Comparison of ENCODE assay signal across 13 cellular contexts in genomic region chr14:104660597-104660996, GRCh38. TPM values are rescaled to one million over a fixed set of nuclear protein-coding genes. Genes with fewer than 3 reads are reported as not detected.
DNase-seq lines count a peak whose midpoint lies in the region; ATAC-seq and TF ChIP-seq lines count a peak whose summit lies in the region.
"Had no signal": no experiment of that assay in that cellular context is flagged by ENCODE, and none has a peak within 500 bp of the region (broad histone marks: within the 10 kb centered on the region; RNA-seq: fewer than 3 reads in every experiment).

No MANE protein-coding gene starts in this region.

- no peaks in the 10 kb centered on the region for H3K27me3 ChIP-seq in CD8-positive, alpha-beta T cell (ENCODE audit: insufficient read depth, low read length)
- H3K27me3 ChIP-seq: cardiac muscle cell, neural progenitor cell had no signal

- peaks cover 47% of the 10 kb centered on the region for H3K4me1 ChIP-seq in CD8-positive, alpha-beta T cell (ENCODE audit: insufficient read depth, low read length)

- CTCF ChIA-PET in CD8-positive, alpha-beta T cell (lab: Charles Lee): interaction anchor here (1.5 kb wide), 1 partner anchor 48 kb away, joined by 6 read pairs; no protein-coding TSS in a partner anchor

- no peaks in the 10 kb centered on the region for H3K9me3 ChIP-seq in CD8-positive, alpha-beta T cell (ENCODE audit: low read length)

- H3K27ac ChIP-seq in CD8-positive, alpha-beta T cell (ENCODE audit: low read depth, low read length): no peak overlapping the region
- H3K27ac ChIP-seq: cardiac muscle cell, neural progenitor cell had no signal

- TF ChIP-seq CTCF in CD8-positive, alpha-beta T cell (IDR thresholded peaks at IDR 0.05): no peak

- H3K4me3 Mint-ChIP-seq in natural killer cell treated with Interleukin-12 subunit alpha and Interleukin-12 subunit beta and Interleukin-15 and Interleukin-18, amount 100 ng/mL, for 72 hours: no peak overlapping the region
- H3K4me3 Mint-ChIP-seq in CD8-positive, alpha-beta T cell: no peak overlapping the region
- H3K4me3 Mint-ChIP-seq: neural progenitor cell had no signal

- peaks cover 32 to 36% of the 10 kb centered on the region in 2 donors for H3K27me3 Mint-ChIP-seq in natural killer cell treated with Interleukin-12 subunit alpha and Interleukin-12 subunit beta and Interleukin-15 and Interleukin-18, amount 100 ng/mL, for 72 hours
- peaks cover 6% of the 10 kb centered on the region for H3K27me3 Mint-ChIP-seq in CD8-positive, alpha-beta T cell (ENCODE audit: low read depth)

- no peak overlapping the region for H3K27ac Mint-ChIP-seq in natural killer cell treated with Interleukin-12 subunit alpha and Interleukin-12 subunit beta and Interleukin-15 and Interleukin-18, amount 100 ng/mL, for 72 hours
- no peak overlapping the region for H3K27ac Mint-ChIP-seq in CD8-positive, alpha-beta T cell
- H3K27ac Mint-ChIP-seq: neural progenitor cell had no signal

- POLR2A ChIA-PET in CD8-positive, alpha-beta T cell (lab: Charles Lee): no interaction called here

- DNase-seq in NAMALWA (ENCODE audit: low spot score) (peak; percentile 83), hippocampal formation (lab: John Stamatoyannopoulos, UW) (no peak), DMS53 (lab: John Stamatoyannopoulos, UW) (no peak)
- DNase-seq in natural killer cell treated with Interleukin-12 subunit alpha and Interleukin-12 subunit beta and Interleukin-15 and Interleukin-18, amount 100 ng/mL, for 72 hours (ENCODE audit: low spot score): peak; percentile 12
- DNase-seq in CD8-positive, alpha-beta T cell: no peak
- DNase-seq: Calu3, kidney, NCI-H2171 had no signal

- ATAC-seq in GM18868 (IDR thresholded peaks at IDR 0.05; ENCODE audit: unreplicated experiment) (peak; percentile 52), GM21576 (IDR thresholded peaks at IDR 0.05; ENCODE audit: unreplicated experiment) (peak; percentile 50), GM21619 (IDR thresholded peaks at IDR 0.05; ENCODE audit: unreplicated experiment) (no peak)
- ATAC-seq in natural killer cell treated with Interleukin-12 subunit alpha and Interleukin-12 subunit beta and Interleukin-15 and Interleukin-18, amount 100 ng/mL, for 72 hours: peak in 1 of 2 donors; percentile 29
- ATAC-seq in CD8-positive, alpha-beta T cell: no peak

- H3K36me3 Mint-ChIP-seq in natural killer cell treated with Interleukin-12 subunit alpha and Interleukin-12 subunit beta and Interleukin-15 and Interleukin-18, amount 100 ng/mL, for 72 hours: peaks cover 11% of the 10 kb centered on the region
- no peaks in the 10 kb centered on the region for H3K36me3 Mint-ChIP-seq in CD8-positive, alpha-beta T cell

- H3K4me3 ChIP-seq in CD8-positive, alpha-beta T cell (ENCODE audit: low read depth, low read length): no peak overlapping the region
- H3K4me3 ChIP-seq: cardiac muscle cell, neural progenitor cell had no signal

- H3K9me3 Mint-ChIP-seq in natural killer cell treated with Interleukin-12 subunit alpha and Interleukin-12 subunit beta and Interleukin-15 and Interleukin-18, amount 100 ng/mL, for 72 hours: no peaks in the 10 kb centered on the region
- no peaks in the 10 kb centered on the region for H3K9me3 Mint-ChIP-seq in CD8-positive, alpha-beta T cell

- intact Hi-C loops in CD8-positive, alpha-beta T cell (cut with DNase I, micrococcal nuclease): no loop called here

- H3K36me3 ChIP-seq in CD8-positive, alpha-beta T cell (ENCODE audit: insufficient read depth, low read length): no peaks in the 10 kb centered on the region
- H3K36me3 ChIP-seq: cardiac muscle cell, neural progenitor cell had no signal

- peaks cover 11 to 12% of the 10 kb centered on the region in 2 donors for H3K4me1 Mint-ChIP-seq in natural killer cell treated with Interleukin-12 subunit alpha and Interleukin-12 subunit beta and Interleukin-15 and Interleukin-18, amount 100 ng/mL, for 72 hours (ENCODE audit: low read depth in 2 of 2)
- peaks cover 46% of the 10 kb centered on the region for H3K4me1 Mint-ChIP-seq in CD8-positive, alpha-beta T cell (ENCODE audit: low read depth)

RNA-seq across cellular contexts. Expression of gene INF2, which starts 28.8 kb away (rescaled TPM):
- 10 to 100 TPM; 19.2 to 44.9 TPM for total RNA-seq in natural killer cell treated with Interleukin-12 subunit alpha and Interleukin-12 subunit beta and Interleukin-15 and Interleukin-18, amount 100 ng/mL, for 72 hours
- 10 to 100 TPM; 42.2 to 49.1 TPM for total RNA-seq in CD8-positive, alpha-beta T cell

RNA-seq across cellular contexts. Expression of gene TMEM179, which starts 56.0 kb away (rescaled TPM):
- total RNA-seq in natural killer cell treated with Interleukin-12 subunit alpha and Interleukin-12 subunit beta and Interleukin-15 and Interleukin-18, amount 100 ng/mL, for 72 hours: under 1 TPM; 0.48 to 0.84 TPM
- total RNA-seq in CD8-positive, alpha-beta T cell: not detected
- total RNA-seq: Calu3 had no signal

Comparison
In these comparisons a context has a peak if more than half of its experiments do, and no peak if none do; other contexts are left out.
1. ATAC-seq: peak in GM18868 (single experiment) and GM21576 (single experiment); none in CD8-positive, alpha-beta T cell (single experiment) and GM21619 (single experiment).
2. DNase-seq: peak in NAMALWA (single experiment) and natural killer cell treated with Interleukin-12 subunit alpha and Interleukin-12 subunit beta and Interleukin-15 and Interleukin-18, amount 100 ng/mL, for 72 hours (single experiment); none in hippocampal formation (0 of 2), DMS53 (single experiment) and CD8-positive, alpha-beta T cell (0 of 7).